In genomic region chr13:58843567-58843966, GRCh38 we compare ENCODE assay signal across 23 cellular contexts.
"Had no signal": no experiment of that assay in that cellular context is flagged by ENCODE, and none has a peak within 500 bp of the region (broad histone marks: within the 10 kb centered on the region; RNA-seq: fewer than 3 reads in every experiment).

No MANE protein-coding gene starts in this region.

- DNase-seq: activated CD4-positive, alpha-beta T cell treated with anti-CD3 and anti-CD28 coated beads, Interleukin-2, amount 10 ng/mL, durations not matched to agents 24 days and 14 days; activated CD8-positive, alpha-beta T cell treated with anti-CD3 and anti-CD28 coated beads for 36 hours; activated naive CD4-positive, alpha-beta T cell; activated naive CD8-positive, alpha-beta T cell treated with anti-CD3 and anti-CD28 coated beads, Interleukin-2, amount 10 ng/mL, durations not matched to agents 7 days and 5 days; activated T-cell treated with anti-CD3 and anti-CD28 coated beads, Interleukin-2, amount 50 U/mL, for 1 hour; body of pancreas; foreskin keratinocyte; glutamatergic neuron; hippocampal formation; left lung; mammary epithelial cell; mucosa of descending colon; naive B cell; ovary; stimulated activated CD4-positive, alpha-beta T cell treated with anti-CD3 and anti-CD28 coated beads, Interleukin-4, amount 100 ng/mL, for 4 hours; T-cell; testis had no signal

- H3K4me1 ChIP-seq: body of pancreas, foreskin keratinocyte, left lung, testis had no signal

- H3K36me3 ChIP-seq: left lung, ovary had no signal

- ATAC-seq: activated CD8-positive, alpha-beta T cell treated with anti-CD3 and anti-CD28 coated beads for 36 hours; activated T-helper 17 cell treated with anti-CD3 and anti-CD28 coated beads, Interleukin-2, amount 50 U/mL, for 72 hours; body of pancreas; foreskin keratinocyte; left lung; mucosa of descending colon; sciatic nerve; stimulated activated memory B cell treated with anti-CD40 and anti-IgM and Interleukin-4, amounts not matched to agents 10 μg/mL and 1 μg/mL and 100 μg/mL, for 72 hours; T-cell had no signal

- H3K9me3 ChIP-seq: body of pancreas, ovary, testis had no signal

- H3K4me1 Mint-ChIP-seq: activated CD4-positive, alpha-beta T cell treated with anti-CD3 and anti-CD28 coated beads, Interleukin-2, amount 10 ng/mL, durations not matched to agents 24 days and 14 days; activated naive CD8-positive, alpha-beta T cell treated with anti-CD3 and anti-CD28 coated beads, Interleukin-2, amount 10 ng/mL, durations not matched to agents 7 days and 5 days; activated T-helper 17 cell treated with anti-CD3 and anti-CD28 coated beads, Interleukin-2, amount 50 U/mL, for 72 hours; naive B cell; neural crest cell; stimulated activated memory B cell treated with anti-CD40 and anti-IgM and Interleukin-4, amounts not matched to agents 10 μg/mL and 1 μg/mL and 100 μg/mL, for 72 hours; T-cell had no signal

- H3K27ac Mint-ChIP-seq: activated CD4-positive, alpha-beta T cell treated with anti-CD3 and anti-CD28 coated beads, Interleukin-2, amount 10 ng/mL, durations not matched to agents 24 days and 14 days; activated CD8-positive, alpha-beta T cell treated with anti-CD3 and anti-CD28 coated beads for 36 hours; activated naive CD8-positive, alpha-beta T cell treated with anti-CD3 and anti-CD28 coated beads, Interleukin-2, amount 10 ng/mL, durations not matched to agents 7 days and 5 days; activated T-helper 17 cell treated with anti-CD3 and anti-CD28 coated beads, Interleukin-2, amount 50 U/mL, for 72 hours; naive B cell; stimulated activated memory B cell treated with anti-CD40 and anti-IgM and Interleukin-4, amounts not matched to agents 10 μg/mL and 1 μg/mL and 100 μg/mL, for 72 hours; T-cell; type B pancreatic cell had no signal

- H3K27ac ChIP-seq: body of pancreas, foreskin keratinocyte, left lung, ovary, testis had no signal

- H3K27me3 Mint-ChIP-seq: activated CD4-positive, alpha-beta T cell treated with anti-CD3 and anti-CD28 coated beads, Interleukin-2, amount 10 ng/mL, durations not matched to agents 24 days and 14 days; activated CD8-positive, alpha-beta T cell treated with anti-CD3 and anti-CD28 coated beads for 36 hours; activated naive CD8-positive, alpha-beta T cell treated with anti-CD3 and anti-CD28 coated beads, Interleukin-2, amount 10 ng/mL, durations not matched to agents 7 days and 5 days; activated T-helper 17 cell treated with anti-CD3 and anti-CD28 coated beads, Interleukin-2, amount 50 U/mL, for 72 hours; naive B cell; stimulated activated memory B cell treated with anti-CD40 and anti-IgM and Interleukin-4, amounts not matched to agents 10 μg/mL and 1 μg/mL and 100 μg/mL, for 72 hours; T-cell; type B pancreatic cell had no signal

- H3K27me3 ChIP-seq: body of pancreas, foreskin keratinocyte, left lung, ovary, testis had no signal

- H3K36me3 Mint-ChIP-seq: activated naive CD8-positive, alpha-beta T cell treated with anti-CD3 and anti-CD28 coated beads, Interleukin-2, amount 10 ng/mL, durations not matched to agents 7 days and 5 days; naive B cell; stimulated activated memory B cell treated with anti-CD40 and anti-IgM and Interleukin-4, amounts not matched to agents 10 μg/mL and 1 μg/mL and 100 μg/mL, for 72 hours; T-cell; type B pancreatic cell had no signal

- H3K4me3 Mint-ChIP-seq: activated CD4-positive, alpha-beta T cell treated with anti-CD3 and anti-CD28 coated beads, Interleukin-2, amount 10 ng/mL, durations not matched to agents 24 days and 14 days; activated CD8-positive, alpha-beta T cell treated with anti-CD3 and anti-CD28 coated beads for 36 hours; activated naive CD8-positive, alpha-beta T cell treated with anti-CD3 and anti-CD28 coated beads, Interleukin-2, amount 10 ng/mL, durations not matched to agents 7 days and 5 days; activated T-helper 17 cell treated with anti-CD3 and anti-CD28 coated beads, Interleukin-2, amount 50 U/mL, for 72 hours; naive B cell; neural crest cell; stimulated activated memory B cell treated with anti-CD40 and anti-IgM and Interleukin-4, amounts not matched to agents 10 μg/mL and 1 μg/mL and 100 μg/mL, for 72 hours; T-cell; type B pancreatic cell had no signal

- H3K4me3 ChIP-seq: body of pancreas, left lung, mucosa of descending colon, ovary, testis had no signal

- FAIRE-seq: colon had no signal
